2 cellular contexts compared by ENCODE assay signal in the genomic region with DNA sequence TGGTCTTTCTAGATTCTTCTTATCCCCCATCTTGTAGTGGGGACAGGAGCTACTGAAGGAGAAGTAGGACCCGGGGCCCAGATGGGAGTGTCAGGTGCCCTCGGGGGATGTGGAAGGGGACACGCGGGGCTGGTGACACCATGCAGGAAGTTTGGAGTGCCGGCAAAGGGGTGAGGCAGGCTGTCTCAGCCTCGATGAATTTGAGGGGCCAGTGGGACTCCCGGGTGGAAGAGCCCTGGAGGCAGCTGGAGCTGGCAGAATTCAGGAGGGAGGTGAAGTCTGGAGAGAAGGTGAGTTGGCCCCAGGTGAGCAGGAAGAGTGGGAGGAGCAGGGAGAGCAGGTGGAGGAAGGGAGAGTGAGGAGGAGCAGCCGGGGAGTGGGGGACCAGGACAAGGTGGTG.
TF ChIP-seq lines count a peak whose summit lies in the region.

No MANE protein-coding gene starts in this region.

TF ChIP-seq in SK-N-SH, 30 proteins besides CTCF, POLR2A, EP300 and RAD21 (continued from another document):
- TF ChIP-seq, protein P1, sequence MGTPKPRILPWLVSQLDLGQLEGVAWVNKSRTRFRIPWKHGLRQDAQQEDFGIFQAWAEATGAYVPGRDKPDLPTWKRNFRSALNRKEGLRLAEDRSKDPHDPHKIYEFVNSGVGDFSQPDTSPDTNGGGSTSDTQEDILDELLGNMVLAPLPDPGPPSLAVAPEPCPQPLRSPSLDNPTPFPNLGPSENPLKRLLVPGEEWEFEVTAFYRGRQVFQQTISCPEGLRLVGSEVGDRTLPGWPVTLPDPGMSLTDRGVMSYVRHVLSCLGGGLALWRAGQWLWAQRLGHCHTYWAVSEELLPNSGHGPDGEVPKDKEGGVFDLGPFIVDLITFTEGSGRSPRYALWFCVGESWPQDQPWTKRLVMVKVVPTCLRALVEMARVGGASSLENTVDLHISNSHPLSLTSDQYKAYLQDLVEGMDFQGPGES (IDR thresholded peaks at IDR 0.05; ENCODE audit: low read depth, low read length): no peak
- TF ChIP-seq POLR2AphosphoS5 (IDR thresholded peaks at IDR 0.05; ENCODE audit: low read depth, low read length) (no peak), NFIC (IDR thresholded peaks at IDR 0.05; ENCODE audit: borderline replicate concordance) (no peak), PBX3 (IDR thresholded peaks at IDR 0.05) (no peak), FOSL2 (IDR thresholded peaks at IDR 0.05; ENCODE audit: borderline replicate concordance, low read depth) (no peak), TCF12 (IDR thresholded peaks at IDR 0.05) (no peak), GABPA (IDR thresholded peaks at IDR 0.05; ENCODE audit: low read depth) (no peak)

TF ChIP-seq in SK-N-SH treated with all-trans-retinoic acid at 6 μM for 48 hours, 23 proteins besides CTCF, POLR2A, EP300 and RAD21 (continued from another document):
- TF ChIP-seq, protein P2, sequence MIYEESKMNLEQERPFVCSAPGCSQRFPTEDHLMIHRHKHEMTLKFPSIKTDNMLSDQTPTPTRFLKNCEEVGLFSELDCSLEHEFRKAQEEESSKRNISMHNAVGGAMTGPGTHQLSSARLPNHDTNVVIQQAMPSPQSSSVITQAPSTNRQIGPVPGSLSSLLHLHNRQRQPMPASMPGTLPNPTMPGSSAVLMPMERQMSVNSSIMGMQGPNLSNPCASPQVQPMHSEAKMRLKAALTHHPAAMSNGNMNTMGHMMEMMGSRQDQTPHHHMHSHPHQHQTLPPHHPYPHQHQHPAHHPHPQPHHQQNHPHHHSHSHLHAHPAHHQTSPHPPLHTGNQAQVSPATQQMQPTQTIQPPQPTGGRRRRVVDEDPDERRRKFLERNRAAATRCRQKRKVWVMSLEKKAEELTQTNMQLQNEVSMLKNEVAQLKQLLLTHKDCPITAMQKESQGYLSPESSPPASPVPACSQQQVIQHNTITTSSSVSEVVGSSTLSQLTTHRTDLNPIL (CRISPR knock-in tag; IDR thresholded peaks at IDR 0.05; ENCODE audit: low read depth): no peak
- TF ChIP-seq, protein P3, sequence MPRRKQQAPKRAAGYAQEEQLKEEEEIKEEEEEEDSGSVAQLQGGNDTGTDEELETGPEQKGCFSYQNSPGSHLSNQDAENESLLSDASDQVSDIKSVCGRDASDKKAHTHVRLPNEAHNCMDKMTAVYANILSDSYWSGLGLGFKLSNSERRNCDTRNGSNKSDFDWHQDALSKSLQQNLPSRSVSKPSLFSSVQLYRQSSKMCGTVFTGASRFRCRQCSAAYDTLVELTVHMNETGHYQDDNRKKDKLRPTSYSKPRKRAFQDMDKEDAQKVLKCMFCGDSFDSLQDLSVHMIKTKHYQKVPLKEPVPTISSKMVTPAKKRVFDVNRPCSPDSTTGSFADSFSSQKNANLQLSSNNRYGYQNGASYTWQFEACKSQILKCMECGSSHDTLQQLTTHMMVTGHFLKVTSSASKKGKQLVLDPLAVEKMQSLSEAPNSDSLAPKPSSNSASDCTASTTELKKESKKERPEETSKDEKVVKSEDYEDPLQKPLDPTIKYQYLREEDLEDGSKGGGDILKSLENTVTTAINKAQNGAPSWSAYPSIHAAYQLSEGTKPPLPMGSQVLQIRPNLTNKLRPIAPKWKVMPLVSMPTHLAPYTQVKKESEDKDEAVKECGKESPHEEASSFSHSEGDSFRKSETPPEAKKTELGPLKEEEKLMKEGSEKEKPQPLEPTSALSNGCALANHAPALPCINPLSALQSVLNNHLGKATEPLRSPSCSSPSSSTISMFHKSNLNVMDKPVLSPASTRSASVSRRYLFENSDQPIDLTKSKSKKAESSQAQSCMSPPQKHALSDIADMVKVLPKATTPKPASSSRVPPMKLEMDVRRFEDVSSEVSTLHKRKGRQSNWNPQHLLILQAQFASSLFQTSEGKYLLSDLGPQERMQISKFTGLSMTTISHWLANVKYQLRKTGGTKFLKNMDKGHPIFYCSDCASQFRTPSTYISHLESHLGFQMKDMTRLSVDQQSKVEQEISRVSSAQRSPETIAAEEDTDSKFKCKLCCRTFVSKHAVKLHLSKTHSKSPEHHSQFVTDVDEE (CRISPR knock-in tag; IDR thresholded peaks at IDR 0.05): no peak
- TF ChIP-seq CSRNP3 (CRISPR knock-in tag; IDR thresholded peaks at IDR 0.05): no peak
- no peak for TF ChIP-seq PATZ1 (CRISPR knock-in tag; IDR thresholded peaks at IDR 0.05; ENCODE audit: borderline replicate concordance)
